ENCODE assay signal across 19 cellular contexts in genomic region chr19:1818549-1819195, GRCh38. TPM values are rescaled to one million over a fixed set of nuclear protein-coding genes. Genes with fewer than 3 reads are reported as not detected.
DNase-seq lines count a peak whose midpoint lies in the region; ATAC-seq, FAIRE-seq and TF ChIP-seq lines count a peak whose summit lies in the region.
"Had no signal": no experiment of that assay in that cellular context is flagged by ENCODE, and none has a peak within 500 bp of the region (broad histone marks: within the 10 kb centered on the region; RNA-seq: fewer than 3 reads in every experiment).

No MANE protein-coding gene starts in this region.

- TF ChIP-seq POLR2A in thyroid gland (IDR thresholded peaks at IDR 0.05): no peak

- no peak overlapping the region for H3K27ac ChIP-seq in thyroid gland
- H3K27ac ChIP-seq: 22Rv1, A549, GM23248 had no signal

- ATAC-seq in left ventricle myocardium superior (no peak), T-helper 17 cell (no peak), GM21786 (IDR thresholded peaks at IDR 0.05; ENCODE audit: unreplicated experiment) (no peak)
- ATAC-seq: A549; CD8-positive, alpha-beta T cell had no signal

- intact Hi-C loops in left ventricle myocardium superior (cut with micrococcal nuclease): no loop called here
- intact Hi-C loops in cardiac septum (cut with DNase I): no loop called here
- intact Hi-C loops in thyroid gland (cut with DNase I): loop anchor here (10.0 kb wide), 1 partner anchor 264 kb away; no protein-coding TSS in a partner anchor

- no peak for FAIRE-seq in RCC 7860 (lab: Jason Lieb, UNC)
- FAIRE-seq: A549, GM12891, GM19239 had no signal

- H3K4me3 ChIP-seq in thyroid gland (replicated peaks in 1 of 3): no peak overlapping the region
- H3K4me3 ChIP-seq: A549, GM23248, HAP-1 had no signal

- no peaks in the 10 kb centered on the region for H3K4me1 ChIP-seq in thyroid gland
- H3K4me1 ChIP-seq: A549, HAP-1 had no signal

- DNase-seq in left ventricle myocardium superior: peak; percentile 23
- DNase-seq in cardiac septum (ENCODE audit: low spot score): no peak
- DNase-seq in T-helper 17 cell: no peak
- DNase-seq in glutamatergic neuron: peak; percentile 13
- no peak for DNase-seq in RCC 7860 (ENCODE audit: low spot score)
- DNase-seq in thyroid gland: no peak
- DNase-seq: AML-193; Calu3; CD8-positive, alpha-beta T cell; DMS79 treated with DMSO at 0.1 percent for 48 hours; GF-D8; GM23248 had no signal

- H3K27ac Mint-ChIP-seq in T-helper 17 cell (peak overlapping the region; percentile 51), glutamatergic neuron (ENCODE audit: unreplicated experiment) (no peak overlapping the region)

- H3K36me3 Mint-ChIP-seq in T-helper 17 cell (ENCODE audit: low read depth) (peaks cover 5% of the 10 kb centered on the region), glutamatergic neuron (ENCODE audit: unreplicated experiment) (no peaks in the 10 kb centered on the region)

- no peak for TF ChIP-seq CTCF in glutamatergic neuron (IDR thresholded peaks at IDR 0.05; ENCODE audit: partially characterized antibody, unreplicated experiment)
- no peak for TF ChIP-seq CTCF in thyroid gland (IDR thresholded peaks at IDR 0.05)

- H3K27me3 ChIP-seq in thyroid gland: no peaks in the 10 kb centered on the region

- 80 to 87% methylated on average over 2 to 16 of the region's 33 CpGs for WGBS in thyroid gland, 2 donors

- peaks cover 62 to 63% of the 10 kb centered on the region in 2 donors for H3K36me3 ChIP-seq in thyroid gland

- H3K9me3 Mint-ChIP-seq in glutamatergic neuron (ENCODE audit: unreplicated experiment): peaks cover 3% of the 10 kb centered on the region
- H3K9me3 Mint-ChIP-seq: CD14-positive monocyte; CD8-positive, alpha-beta T cell had no signal

- H3K9me3 ChIP-seq in T-helper 17 cell (ENCODE audit: control insufficient read depth, low read length, poor library complexity, severe bottlenecking) (no peaks in the 10 kb centered on the region), thyroid gland (no peaks in the 10 kb centered on the region)
- H3K9me3 ChIP-seq: A549, HAP-1 had no signal

- H3K27me3 Mint-ChIP-seq in T-helper 17 cell (no peaks in the 10 kb centered on the region), glutamatergic neuron (ENCODE audit: unreplicated experiment) (peaks cover 3% of the 10 kb centered on the region)

- H3K4me1 Mint-ChIP-seq in T-helper 17 cell (no peaks in the 10 kb centered on the region), glutamatergic neuron (ENCODE audit: low read depth, unreplicated experiment) (peaks cover 3% of the 10 kb centered on the region)

- no peak overlapping the region for H3K4me3 Mint-ChIP-seq in T-helper 17 cell
- no peak overlapping the region for H3K4me3 Mint-ChIP-seq in glutamatergic neuron (ENCODE audit: unreplicated experiment)
- H3K4me3 Mint-ChIP-seq: CD14-positive monocyte; CD8-positive, alpha-beta T cell had no signal

RNA-seq across cellular contexts. Expression of gene ATP8B3, which starts 6.6 kb away (rescaled TPM):
- total RNA-seq in left ventricle myocardium superior (0.89 TPM), cardiac septum (0.78 TPM), T-helper 17 cell (1 to 10 TPM; 4.6 to 6.0 TPM), glutamatergic neuron (ENCODE audit: unreplicated experiment) (2.5 TPM), thyroid gland (1 to 10 TPM in 3 of 4 donors, not detected in 1; 1.3 to 2.0 (median 1.6) TPM)

RNA-seq across cellular contexts. Expression of gene REXO1, which starts 29.6 kb away (rescaled TPM):
- total RNA-seq in left ventricle myocardium superior (16.0 TPM), cardiac septum (16.7 TPM), T-helper 17 cell (100 to 1,000 TPM in 1 of 2 donors, 10 to 100 TPM in 1; 98.7 to 107 TPM), glutamatergic neuron (ENCODE audit: unreplicated experiment) (65.7 TPM), thyroid gland (10 to 100 TPM; 14.0 to 21.8 (median 17.2) TPM)

RNA-seq across cellular contexts. Expression of gene KLF16, which starts 44.7 kb away (rescaled TPM):
- total RNA-seq in left ventricle myocardium superior: 9.8 TPM
- 14.1 TPM for total RNA-seq in cardiac septum
- total RNA-seq in T-helper 17 cell: 10 to 100 TPM; 37.9 to 46.5 TPM
- 30.6 TPM for total RNA-seq in glutamatergic neuron (ENCODE audit: unreplicated experiment)
- total RNA-seq in thyroid gland: 1 to 10 TPM; 1.8 to 6.4 (median 3.4) TPM

Comparison
In these comparisons a context has a peak if more than half of its experiments do, and no peak if none do; other contexts are left out.
1. DNase-seq: peak in left ventricle myocardium superior (single experiment) and glutamatergic neuron (single experiment); none in cardiac septum (single experiment), T-helper 17 cell (0 of 3), RCC 7860 (single experiment) and thyroid gland (0 of 2).